Comparison of ENCODE assay signal across 5 cellular contexts in the genomic region with DNA sequence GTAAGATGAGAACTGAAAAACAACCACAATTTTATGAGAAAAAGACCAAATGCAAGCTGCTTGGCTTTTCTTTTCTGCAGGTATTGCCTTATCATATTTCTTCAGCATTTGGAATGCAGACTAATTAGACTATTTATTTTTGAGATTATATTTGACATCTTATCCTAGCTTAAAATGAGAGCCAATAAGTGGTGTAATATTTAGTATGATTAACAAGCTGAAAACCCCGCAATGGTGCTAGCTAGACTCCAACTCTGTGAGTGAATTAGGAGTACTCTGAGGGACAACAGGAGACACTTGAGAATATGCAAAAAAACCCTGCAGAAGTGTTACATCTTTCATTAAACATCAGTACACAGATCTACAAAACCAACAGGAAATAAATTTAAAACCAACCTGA.
"Had no signal": no experiment of that assay in that cellular context is flagged by ENCODE, and none has a peak within 500 bp of the region (broad histone marks: within the 10 kb centered on the region; RNA-seq: fewer than 3 reads in every experiment).

No MANE protein-coding gene starts in this region.

- DNase-seq: GOT3, H7, HFFc6 had no signal

- ATAC-seq: HCT116, HepG2 had no signal
